1 cellular context compared by ENCODE assay signal in the genomic region with DNA sequence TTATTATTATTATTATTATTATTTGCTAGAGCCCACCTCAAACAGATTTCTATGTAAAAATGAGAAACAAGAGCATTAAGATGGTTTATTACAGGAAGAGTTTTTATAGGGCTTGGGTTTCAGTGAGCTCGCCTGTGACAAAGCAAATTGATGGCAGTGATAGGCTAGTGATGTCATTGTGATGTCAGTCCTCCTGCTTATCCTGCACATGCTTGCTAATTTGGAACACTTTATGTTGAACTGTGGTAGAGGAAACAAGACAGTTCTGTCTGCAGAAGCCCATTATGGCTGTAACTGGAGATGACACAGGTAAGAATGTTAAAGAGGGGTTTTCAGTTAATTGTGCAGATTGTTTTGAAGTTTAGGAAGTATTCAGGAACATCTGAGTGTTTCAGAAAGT.
TF ChIP-seq lines count a peak whose summit lies in the region.

No MANE protein-coding gene starts in this region.

TF ChIP-seq in HEK293, 187 proteins besides CTCF, POLR2A, EP300 and RAD21 (continued from another document):
- TF ChIP-seq ZNF404 (tag by site-specific recombination; IDR thresholded peaks at IDR 0.05) (no peak), ZNF24 (tag by site-specific recombination; IDR thresholded peaks at IDR 0.05) (no peak; the same call in 1 of the 2 replicates), ZNF785 (tag by site-specific recombination; IDR thresholded peaks at IDR 0.05) (no peak), RBAK (tag by site-specific recombination; IDR thresholded peaks at IDR 0.05) (no peak), ZFP37 (tag by site-specific recombination; IDR thresholded peaks at IDR 0.05) (0 out of 2 replicates have a peak, but pooled peaks have one; percentile 9), EGR2 (tag by site-specific recombination; IDR thresholded peaks at IDR 0.05; ENCODE audit: low read depth) (no peak)
- TF ChIP-seq, protein P1, sequence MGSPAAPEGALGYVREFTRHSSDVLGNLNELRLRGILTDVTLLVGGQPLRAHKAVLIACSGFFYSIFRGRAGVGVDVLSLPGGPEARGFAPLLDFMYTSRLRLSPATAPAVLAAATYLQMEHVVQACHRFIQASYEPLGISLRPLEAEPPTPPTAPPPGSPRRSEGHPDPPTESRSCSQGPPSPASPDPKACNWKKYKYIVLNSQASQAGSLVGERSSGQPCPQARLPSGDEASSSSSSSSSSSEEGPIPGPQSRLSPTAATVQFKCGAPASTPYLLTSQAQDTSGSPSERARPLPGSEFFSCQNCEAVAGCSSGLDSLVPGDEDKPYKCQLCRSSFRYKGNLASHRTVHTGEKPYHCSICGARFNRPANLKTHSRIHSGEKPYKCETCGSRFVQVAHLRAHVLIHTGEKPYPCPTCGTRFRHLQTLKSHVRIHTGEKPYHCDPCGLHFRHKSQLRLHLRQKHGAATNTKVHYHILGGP (tag by site-specific recombination; IDR thresholded peaks at IDR 0.05) = no peak
- TF ChIP-seq, protein P2, sequence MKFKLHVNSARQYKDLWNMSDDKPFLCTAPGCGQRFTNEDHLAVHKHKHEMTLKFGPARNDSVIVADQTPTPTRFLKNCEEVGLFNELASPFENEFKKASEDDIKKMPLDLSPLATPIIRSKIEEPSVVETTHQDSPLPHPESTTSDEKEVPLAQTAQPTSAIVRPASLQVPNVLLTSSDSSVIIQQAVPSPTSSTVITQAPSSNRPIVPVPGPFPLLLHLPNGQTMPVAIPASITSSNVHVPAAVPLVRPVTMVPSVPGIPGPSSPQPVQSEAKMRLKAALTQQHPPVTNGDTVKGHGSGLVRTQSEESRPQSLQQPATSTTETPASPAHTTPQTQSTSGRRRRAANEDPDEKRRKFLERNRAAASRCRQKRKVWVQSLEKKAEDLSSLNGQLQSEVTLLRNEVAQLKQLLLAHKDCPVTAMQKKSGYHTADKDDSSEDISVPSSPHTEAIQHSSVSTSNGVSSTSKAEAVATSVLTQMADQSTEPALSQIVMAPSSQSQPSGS (tag by site-specific recombination; IDR thresholded peaks at IDR 0.05; ENCODE audit: low read depth) = peak; percentile 96
